Comparison of ENCODE assay signal across 8 cellular contexts in genomic region chr12:109573029-109573913, GRCh38. TPM values are rescaled to one million over a fixed set of nuclear protein-coding genes. Genes with fewer than 3 reads are reported as not detected.
DNase-seq lines count a peak whose midpoint lies in the region; ATAC-seq and TF ChIP-seq lines count a peak whose summit lies in the region.

TSS of gene MMAB (minus strand) at chr12:109573504. CDS start at chr12:109573480, 24 bp downstream.
TSS of gene MVK (plus strand) at chr12:109573794. CDS start at chr12:109574823, 1,029 bp downstream.

- peak; percentile 99 for DNase-seq in GM10248 (ENCODE audit: extremely low spot score)
- DNase-seq in NCI-H1105 (lab: John Stamatoyannopoulos, UW): peak; percentile 99
- DNase-seq in SKM-1 treated with dmso at 0.1 percent for 144 hours (lab: John Stamatoyannopoulos, UW; ENCODE audit: unreplicated experiment): peak; percentile 91
- DNase-seq in glomerular visceral epithelial cell (ENCODE audit: extremely low spot score): peak; percentile 98
- DNase-seq in omental fat pad (ENCODE audit: low spot score): peak; percentile 97
- DNase-seq in testis: peak; percentile 100

- H3K36me3 ChIP-seq in testis (ENCODE audit: low read depth, missing control alignments): no peaks in the 10 kb centered on the region

- H3K4me1 ChIP-seq in testis: peaks cover 14% of the 10 kb centered on the region

- H3K27ac Mint-ChIP-seq in activated naive CD8-positive, alpha-beta T cell: peak within 1 kb of the TSS; percentile 87

- no peaks in the 10 kb centered on the region for H3K27me3 ChIP-seq in testis

- H3K27me3 Mint-ChIP-seq in activated naive CD8-positive, alpha-beta T cell: no peaks in the 10 kb centered on the region

- H3K9me3 Mint-ChIP-seq in activated naive CD8-positive, alpha-beta T cell (ENCODE audit: low read depth): no peaks in the 10 kb centered on the region

- CTCF ChIA-PET in GM10248 (lab: Yijun Ruan, JAX): interaction anchor here (0.7 to 5.4 kb wide), 6 partner anchors 14 to 56 kb away, joined by 3 to 41 read pairs (median 4); no protein-coding TSS in a partner anchor

- WGBS in testis, 2 donors: 0 to 1% methylated on average over 28 to 64 of the region's 74 CpGs

- intact Hi-C loops in testis (cut with DNase I; ENCODE audit: low total_unique reads): no loop called here

- H3K4me3 ChIP-seq in testis: peak within 1 kb of the TSS; percentile 75 to 78

- POLR2A ChIA-PET in GM10248 (lab: Yijun Ruan, JAX): no interaction called here

- TF ChIP-seq CTCF in GM10248 (IDR thresholded peaks at IDR 0.05; ENCODE audit: control extremely low read depth, extremely low read depth, low read depth, missing control alignments) (no peak), omental fat pad (IDR thresholded peaks at IDR 0.05) (no peak), testis (IDR thresholded peaks at IDR 0.05) (peak in 1 of 3 experiments; percentile 3)

- TF ChIP-seq POLR2A in testis (IDR thresholded peaks at IDR 0.05): no peak

- peak within 1 kb of the TSS; percentile 81 to 83 for H3K27ac ChIP-seq in testis

- H3K36me3 Mint-ChIP-seq in activated naive CD8-positive, alpha-beta T cell: peaks cover 4% of the 10 kb centered on the region

- ATAC-seq in HG02623 (IDR thresholded peaks at IDR 0.05; ENCODE audit: unreplicated experiment) (peak; percentile 89), omental fat pad (ENCODE audit: low FRiP score) (peak; percentile 99)

- peaks cover 25% of the 10 kb centered on the region for H3K4me1 Mint-ChIP-seq in activated naive CD8-positive, alpha-beta T cell (ENCODE audit: low read depth)

- peak within 1 kb of the TSS; percentile 91 for H3K4me3 Mint-ChIP-seq in activated naive CD8-positive, alpha-beta T cell

- no peaks in the 10 kb centered on the region for H3K9me3 ChIP-seq in testis

RNA-seq across cellular contexts. Expression of gene MMAB, which starts in this region (rescaled TPM):
- total RNA-seq in omental fat pad: 10 to 100 TPM; 20.2 to 38.0 (median 29.1) TPM
- total RNA-seq in testis: 10 to 100 TPM; 23.6 to 26.4 TPM
- polyA plus RNA-seq in testis (ENCODE audit: insufficient read depth, low read depth, low replicate concordance): 45.2 TPM

RNA-seq across cellular contexts. Expression of gene MVK, which starts in this region (rescaled TPM):
- total RNA-seq in omental fat pad (10 to 100 TPM in 2 of 4 donors, 1 to 10 TPM in 2; 7.1 to 12.0 (median 9.9) TPM), testis (10 to 100 TPM; 49.8 to 63.1 TPM)
- 63.6 TPM for polyA plus RNA-seq in testis (ENCODE audit: insufficient read depth, low read depth, low replicate concordance)

Comparison
In these comparisons a context has a peak if more than half of its experiments do, and no peak if none do; other contexts are left out.
1. Peak in every context shown above with its lines: DNase-seq, ATAC-seq, H3K4me3 ChIP-seq and H3K27ac ChIP-seq.